In the genomic region with DNA sequence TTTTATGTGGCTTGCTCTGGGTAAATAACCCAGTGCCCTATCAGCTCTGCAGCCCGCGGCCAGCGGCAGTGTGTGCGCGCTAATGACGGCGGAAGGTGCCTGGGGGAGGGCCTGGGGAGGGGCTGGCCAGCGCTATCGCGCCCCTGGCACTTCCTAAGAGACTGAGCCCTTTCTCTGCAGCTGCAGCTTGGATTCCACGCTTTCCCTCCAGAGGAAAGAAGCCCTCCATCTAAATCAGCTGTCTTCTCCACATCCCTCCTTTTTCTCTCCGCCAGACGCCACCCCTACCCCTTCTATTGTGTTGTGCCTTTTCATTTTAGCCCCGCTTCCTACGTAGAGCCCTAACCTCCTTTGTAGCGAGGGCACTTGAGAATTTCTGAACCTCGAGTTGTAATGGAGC, we compare ENCODE assay signal across 8 cellular contexts. TPM values are rescaled to one million over a fixed set of nuclear protein-coding genes. Genes with fewer than 3 reads are reported as not detected.
DNase-seq lines count a peak whose midpoint lies in the region; ATAC-seq and TF ChIP-seq lines count a peak whose summit lies in the region.

No MANE protein-coding gene starts in this region.

- H3K36me3 ChIP-seq in adipocyte (ENCODE audit: control insufficient read depth, insufficient read depth, low read length, severe bottlenecking), result no peaks in the 10 kb centered on the region
- H3K36me3 ChIP-seq in kidney epithelial cell (ENCODE audit: control insufficient read depth, insufficient read depth, low read length), result no peaks in the 10 kb centered on the region

- H3K4me3 Mint-ChIP-seq in type B pancreatic cell, result peak overlapping the region; percentile 99

- no peaks in the 10 kb centered on the region for H3K36me3 Mint-ChIP-seq in type B pancreatic cell

- no peaks in the 10 kb centered on the region for H3K9me3 ChIP-seq in adipocyte (ENCODE audit: control insufficient read depth, low read length)

- ATAC-seq in GM21528 (IDR thresholded peaks at IDR 0.05; ENCODE audit: low FRiP score, unreplicated experiment), result no peak
- ATAC-seq in HG02763 (IDR thresholded peaks at IDR 0.05; ENCODE audit: unreplicated experiment), result no peak

- DNase-seq in COLO668 (lab: John Stamatoyannopoulos, UW; ENCODE audit: unreplicated experiment) (peak; percentile 69), NCI-H146 (lab: John Stamatoyannopoulos, UW) (peak; percentile 83), adipocyte (ENCODE audit: low read depth) (no peak), kidney epithelial cell (ENCODE audit: low read depth) (no peak), type B pancreatic cell (ENCODE audit: extremely low spot score, unreplicated experiment) (no peak), H4 (ENCODE audit: low spot score) (no peak)

- peaks cover 5% of the 10 kb centered on the region for H3K4me1 ChIP-seq in adipocyte (ENCODE audit: control insufficient read depth, insufficient read depth, low read length)

- H3K27me3 ChIP-seq in adipocyte (replicated peaks; ENCODE audit: control insufficient read depth, insufficient read depth, low read length), result peaks cover 15% of the 10 kb centered on the region
- H3K27me3 ChIP-seq in kidney epithelial cell (ENCODE audit: control insufficient read depth, insufficient read depth, low read length), result peaks cover 12% of the 10 kb centered on the region

- peaks cover 8% of the 10 kb centered on the region for H3K4me1 Mint-ChIP-seq in type B pancreatic cell (ENCODE audit: unreplicated experiment)

- H3K4me3 ChIP-seq in adipocyte (ENCODE audit: low read length) (peak overlapping the region; percentile 79), kidney epithelial cell (ENCODE audit: low read depth, low read length) (peak overlapping the region; percentile 43)

- no peak overlapping the region for H3K27ac Mint-ChIP-seq in type B pancreatic cell

- TF ChIP-seq CTCF in kidney epithelial cell (IDR thresholded peaks at IDR 0.05; ENCODE audit: insufficient read depth, low read length, poor library complexity, severe bottlenecking) (no peak), type B pancreatic cell (conservative IDR thresholded peaks at IDR 0.05) (no peak)

- no peaks in the 10 kb centered on the region for H3K9me3 Mint-ChIP-seq in type B pancreatic cell

- H3K9ac ChIP-seq in adipocyte (ENCODE audit: low read length), result peak overlapping the region; percentile 36

- H3K27me3 Mint-ChIP-seq in type B pancreatic cell, result peaks cover 48% of the 10 kb centered on the region

RNA-seq across cellular contexts. Expression of a gene that starts 0.9 kb away (rescaled TPM):
- total RNA-seq in kidney epithelial cell (0.04 TPM in 1 of 2 replicates, not detected in the other), type B pancreatic cell (ENCODE audit: low replicate concordance) (10.1 and 15.6 TPM in 2 replicates)
- total RNA-seq in H4 (2014; rRNA removed; shearing (Covaris generic)), result not detected in 2 replicates

Comparison
In these comparisons a context has a peak if more than half of its experiments do, and no peak if none do; other contexts are left out.
1. DNase-seq: peak in COLO668 (single experiment) and NCI-H146 (single experiment); none in adipocyte (single experiment), kidney epithelial cell (single experiment), type B pancreatic cell (single experiment) and H4 (single experiment).
2. RNA of a gene that starts 0.9 kb away (total RNA-seq): 10.1 to 15.6 TPM in type B pancreatic cell; 0.04 TPM in kidney epithelial cell and not detected in H4; every median in the first group is over 10 times any median in the second.